22 cellular contexts compared by ENCODE assay signal in the genomic region with DNA sequence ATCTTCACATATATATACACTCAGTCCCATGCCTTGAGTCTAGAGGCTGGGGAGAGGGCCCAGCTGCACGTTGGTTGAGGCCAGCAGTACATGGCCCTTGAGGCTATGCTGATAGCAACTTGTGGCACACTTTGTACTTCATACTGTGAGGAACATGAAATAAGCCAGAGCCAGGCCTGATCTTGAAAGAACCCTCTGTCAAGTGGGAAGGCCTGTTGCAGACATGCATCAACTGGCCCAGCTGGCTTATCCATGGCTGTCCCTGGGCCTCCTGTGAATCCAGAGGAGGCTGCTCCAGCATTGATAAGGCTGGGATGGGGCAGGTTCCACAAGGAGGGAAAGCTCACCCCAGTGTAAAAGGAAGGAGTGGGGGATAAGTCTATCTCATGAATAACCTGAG.
DNase-seq lines count a peak whose midpoint lies in the region; ATAC-seq, FAIRE-seq and TF ChIP-seq lines count a peak whose summit lies in the region.
"Had no signal": no experiment of that assay in that cellular context is flagged by ENCODE, and none has a peak within 500 bp of the region (broad histone marks: within the 10 kb centered on the region; RNA-seq: fewer than 3 reads in every experiment).

No MANE protein-coding gene starts in this region.

- DNase-seq in activated CD8-positive, alpha-beta T cell treated with anti-CD3 and anti-CD28 coated beads for 36 hours: no peak
- DNase-seq in activated CD8-positive, alpha-beta T cell treated with anti-CD3 and anti-CD28 coated beads, Interleukin-2, amount 10 ng/mL, durations not matched to agents 7 days and 5 days: no peak
- DNase-seq in left ventricle myocardium superior (no peak), Right ventricle myocardium inferior (ENCODE audit: missing footprints) (no peak), bronchial epithelial cell (ENCODE audit: low read depth) (peak; percentile 43), amygdala (lab: John Stamatoyannopoulos, UW) (no peak), osteoblast (ENCODE audit: insufficient read length, low spot score, missing footprints) (no peak)
- no peak for DNase-seq in naive thymus-derived CD8-positive, alpha-beta T cell
- DNase-seq: AML-193, C1 segment of cervical spinal cord, DMS79, MV-4-11, NCI-H1105 treated with DMSO at 0.1 percent for 48 hours, NCI-H1694, NCI-H2081, NCI-H446 treated with DMSO at 0.1 percent for 48 hours, NCI-H526 treated with DMSO at 0.1 percent for 48 hours, OCI-M1 had no signal

- no peaks in the 10 kb centered on the region for H3K9me3 ChIP-seq in osteoblast (ENCODE audit: low read depth, low read length)

- H3K27ac ChIP-seq in osteoblast (ENCODE audit: low read depth, low read length): no peak overlapping the region

- no peak overlapping the region for H3K4me3 Mint-ChIP-seq in activated CD8-positive, alpha-beta T cell treated with anti-CD3 and anti-CD28 coated beads for 36 hours
- no peak overlapping the region for H3K4me3 Mint-ChIP-seq in activated CD8-positive, alpha-beta T cell treated with anti-CD3 and anti-CD28 coated beads, Interleukin-2, amount 10 ng/mL, durations not matched to agents 7 days and 5 days
- no peak overlapping the region for H3K4me3 Mint-ChIP-seq in naive thymus-derived CD8-positive, alpha-beta T cell

- H3K4me1 Mint-ChIP-seq in activated CD8-positive, alpha-beta T cell treated with anti-CD3 and anti-CD28 coated beads for 36 hours (ENCODE audit: low read depth): no peaks in the 10 kb centered on the region
- no peaks in the 10 kb centered on the region for H3K4me1 Mint-ChIP-seq in activated CD8-positive, alpha-beta T cell treated with anti-CD3 and anti-CD28 coated beads, Interleukin-2, amount 10 ng/mL, durations not matched to agents 7 days and 5 days (ENCODE audit: low read depth)
- peaks cover 0 to 5% (median 0%) of the 10 kb centered on the region in 4 donors for H3K4me1 Mint-ChIP-seq in naive thymus-derived CD8-positive, alpha-beta T cell

- peaks cover 14% of the 10 kb centered on the region for H3K36me3 Mint-ChIP-seq in activated CD8-positive, alpha-beta T cell treated with anti-CD3 and anti-CD28 coated beads for 36 hours (ENCODE audit: low read depth)
- H3K36me3 Mint-ChIP-seq in activated CD8-positive, alpha-beta T cell treated with anti-CD3 and anti-CD28 coated beads, Interleukin-2, amount 10 ng/mL, durations not matched to agents 7 days and 5 days (ENCODE audit: low read depth): peaks cover 9% of the 10 kb centered on the region
- H3K36me3 Mint-ChIP-seq in naive thymus-derived CD8-positive, alpha-beta T cell: peaks cover 0 to 64% (median 24%) of the 10 kb centered on the region in 3 donors

- H3K27me3 ChIP-seq in bronchial epithelial cell (ENCODE audit: control insufficient read depth, insufficient read depth, low read length): no peaks in the 10 kb centered on the region
- no peaks in the 10 kb centered on the region for H3K27me3 ChIP-seq in osteoblast (ENCODE audit: insufficient read depth, low read length)

- H3K4me2 ChIP-seq in osteoblast (ENCODE audit: insufficient read depth, low read length): no peak overlapping the region

- H4K20me1 ChIP-seq in osteoblast (ENCODE audit: insufficient read depth, low read length): no peaks in the 10 kb centered on the region

- ATAC-seq in activated CD8-positive, alpha-beta T cell treated with anti-CD3 and anti-CD28 coated beads for 36 hours: no peak
- no peak for ATAC-seq in activated CD8-positive, alpha-beta T cell treated with anti-CD3 and anti-CD28 coated beads, Interleukin-2, amount 10 ng/mL, durations not matched to agents 7 days and 5 days
- peak; percentile 57 for ATAC-seq in left ventricle myocardium superior
- no peak for ATAC-seq in Right ventricle myocardium inferior
- no peak for ATAC-seq in naive thymus-derived CD8-positive, alpha-beta T cell

- no peak overlapping the region for H3K4me3 ChIP-seq in bronchial epithelial cell (ENCODE audit: low read depth, low read length)
- H3K4me3 ChIP-seq in osteoblast (ENCODE audit: insufficient read depth, low read length): no peak overlapping the region

- intact Hi-C loops in activated CD8-positive, alpha-beta T cell treated with anti-CD3 and anti-CD28 coated beads for 36 hours (cut with micrococcal nuclease): no loop called here
- intact Hi-C loops in left ventricle myocardium superior (cut with micrococcal nuclease): no loop called here
- intact Hi-C loops in Right ventricle myocardium inferior (cut with DNase I): no loop called here

- H3K9me3 Mint-ChIP-seq in activated CD8-positive, alpha-beta T cell treated with anti-CD3 and anti-CD28 coated beads for 36 hours: no peaks in the 10 kb centered on the region
- H3K9me3 Mint-ChIP-seq in activated CD8-positive, alpha-beta T cell treated with anti-CD3 and anti-CD28 coated beads, Interleukin-2, amount 10 ng/mL, durations not matched to agents 7 days and 5 days (ENCODE audit: insufficient read depth): no peaks in the 10 kb centered on the region
- H3K9me3 Mint-ChIP-seq in naive thymus-derived CD8-positive, alpha-beta T cell: no peaks in the 10 kb centered on the region

- H3K27ac Mint-ChIP-seq in activated CD8-positive, alpha-beta T cell treated with anti-CD3 and anti-CD28 coated beads for 36 hours: peak overlapping the region; percentile 5
- H3K27ac Mint-ChIP-seq in activated CD8-positive, alpha-beta T cell treated with anti-CD3 and anti-CD28 coated beads, Interleukin-2, amount 10 ng/mL, durations not matched to agents 7 days and 5 days: no peak overlapping the region
- H3K27ac Mint-ChIP-seq in naive thymus-derived CD8-positive, alpha-beta T cell: peak overlapping the region in 6 of 10 donors; percentile 16 to 92 (median 36)

- POLR2A ChIA-PET in activated CD8-positive, alpha-beta T cell treated with anti-CD3 and anti-CD28 coated beads for 36 hours (lab: Charles Lee): no interaction called here
- POLR2A ChIA-PET in activated CD8-positive, alpha-beta T cell treated with anti-CD3 and anti-CD28 coated beads, Interleukin-2, amount 10 ng/mL, durations not matched to agents 7 days and 5 days (lab: Charles Lee): no interaction called here
- POLR2A ChIA-PET in naive thymus-derived CD8-positive, alpha-beta T cell (lab: Charles Lee): interaction anchor here (0.6 kb wide), 1 partner anchor 997 kb away, joined by 3 read pairs; no protein-coding TSS in a partner anchor

- H3K36me3 ChIP-seq in bronchial epithelial cell (ENCODE audit: control insufficient read depth, insufficient read depth, low read length) (peaks cover 4% of the 10 kb centered on the region), osteoblast (ENCODE audit: insufficient read depth, low read length) (peaks cover 3% of the 10 kb centered on the region)

- no peaks in the 10 kb centered on the region for H3K27me3 Mint-ChIP-seq in activated CD8-positive, alpha-beta T cell treated with anti-CD3 and anti-CD28 coated beads for 36 hours
- H3K27me3 Mint-ChIP-seq in activated CD8-positive, alpha-beta T cell treated with anti-CD3 and anti-CD28 coated beads, Interleukin-2, amount 10 ng/mL, durations not matched to agents 7 days and 5 days (ENCODE audit: low read depth): no peaks in the 10 kb centered on the region
- H3K27me3 Mint-ChIP-seq in naive thymus-derived CD8-positive, alpha-beta T cell: no peaks in the 10 kb centered on the region

- H3K4me1 ChIP-seq in osteoblast (ENCODE audit: insufficient read depth, low read length): no peaks in the 10 kb centered on the region

- no peak for TF ChIP-seq CTCF in activated CD8-positive, alpha-beta T cell treated with anti-CD3 and anti-CD28 coated beads for 36 hours (IDR thresholded peaks at IDR 0.05)
- TF ChIP-seq CTCF in bronchial epithelial cell (IDR thresholded peaks at IDR 0.05; ENCODE audit: insufficient read depth, low read length, severe bottlenecking) (no peak), osteoblast (IDR thresholded peaks at IDR 0.05; ENCODE audit: extremely low read depth, low read depth, low read length) (no peak)

- CTCF ChIA-PET in activated CD8-positive, alpha-beta T cell treated with anti-CD3 and anti-CD28 coated beads for 36 hours (lab: Charles Lee): interaction anchor here (0.6 to 1.9 kb wide), 2 partner anchors 73 to 139 kb away, joined by 3 to 5 read pairs; no protein-coding TSS in a partner anchor
- CTCF ChIA-PET in activated CD8-positive, alpha-beta T cell treated with anti-CD3 and anti-CD28 coated beads, Interleukin-2, amount 10 ng/mL, durations not matched to agents 7 days and 5 days (lab: Charles Lee): no interaction called here

- H2AFZ ChIP-seq in osteoblast (ENCODE audit: low read length): no peak overlapping the region

- FAIRE-seq in bronchial epithelial cell (lab: Jason Lieb, UNC): no peak
- FAIRE-seq: GM19239, H1, HTR-8/SVneo, RCC 7860 had no signal

- H3K79me2 ChIP-seq in osteoblast (ENCODE audit: insufficient read depth, low read length): no peaks in the 10 kb centered on the region
